17 cellular contexts compared by ENCODE assay signal in the genomic region with DNA sequence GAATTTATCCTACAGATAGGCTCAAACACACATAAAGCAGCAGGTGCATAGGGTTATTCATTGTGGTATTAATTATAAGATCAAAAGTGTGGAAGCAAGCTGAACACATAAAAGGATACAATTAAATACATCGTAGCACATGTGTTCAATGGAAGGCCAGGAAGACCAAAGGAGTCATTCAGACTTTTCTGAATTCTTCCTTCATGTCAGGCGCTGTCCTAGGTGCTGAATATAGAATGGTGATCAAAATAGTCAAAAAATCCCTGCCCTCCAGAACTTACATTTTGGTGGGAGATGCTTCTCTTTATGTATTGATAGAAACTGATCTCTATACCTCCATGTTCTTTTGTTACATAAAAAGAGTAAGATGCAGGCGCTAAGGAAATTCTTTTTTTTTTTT.
A peak's percentile ranks its signal among the peaks of the same experiment; 100 is the strongest.
DNase-seq lines count a peak whose midpoint lies in the region; ATAC-seq, FAIRE-seq and TF ChIP-seq lines count a peak whose summit lies in the region.
"Had no signal": no experiment of that assay in that cellular context is flagged by ENCODE, and none has a peak within 500 bp of the region (broad histone marks: within the 10 kb centered on the region; RNA-seq: fewer than 3 reads in every experiment).

No MANE protein-coding gene starts in this region.

- H3K9me2 ChIP-seq in SK-N-SH, result no peaks in the 10 kb centered on the region

- H4K20me1 ChIP-seq in SK-N-SH (ENCODE audit: insufficient read depth), result no peaks in the 10 kb centered on the region
- H4K20me1 ChIP-seq in K562 (replicated peaks; ENCODE audit: control insufficient read depth, insufficient read depth, low read length), result no peaks in the 10 kb centered on the region

- H3K9me3 Mint-ChIP-seq in nephron progenitor cell, result peaks cover under 1% of the 10 kb centered on the region
- no peaks in the 10 kb centered on the region for H3K9me3 Mint-ChIP-seq in activated naive CD4-positive, alpha-beta T cell treated with anti-CD3 and anti-CD28 coated beads for 36 hours

- no peak overlapping the region for H3K4me2 ChIP-seq in SK-N-SH
- H3K4me2 ChIP-seq in K562 (ENCODE audit: insufficient read depth, low read length), result no peak overlapping the region

- no peaks in the 10 kb centered on the region for H3K9me1 ChIP-seq in K562 (ENCODE audit: control insufficient read depth, insufficient read depth, low read length)

- CTCF ChIA-PET in SK-N-SH (lab: Yijun Ruan, JAX), result interaction anchor here (0.5 to 3.4 kb wide), 3 partner anchors 12 to 19 kb away, joined by 3 to 26 read pairs (median 3); no protein-coding TSS in a partner anchor
- CTCF ChIA-PET in K562 (lab: Yijun Ruan, JAX; ENCODE audit: low intra/inter-chr PET ratio), result no interaction called here
- CTCF ChIA-PET in activated naive CD4-positive, alpha-beta T cell treated with anti-CD3 and anti-CD28 coated beads for 36 hours (lab: Charles Lee), result no interaction called here

- no peaks in the 10 kb centered on the region for H3K36me3 Mint-ChIP-seq in nephron progenitor cell (ENCODE audit: low read depth)
- no peaks in the 10 kb centered on the region for H3K36me3 Mint-ChIP-seq in activated naive CD4-positive, alpha-beta T cell treated with anti-CD3 and anti-CD28 coated beads for 36 hours (ENCODE audit: low read depth)

- POLR2A ChIA-PET in SK-N-SH (lab: Yijun Ruan, JAX) (no interaction called here), K562 (lab: Yijun Ruan, JAX) (no interaction called here)

- H3K79me2 ChIP-seq in SK-N-SH (ENCODE audit: insufficient read depth), result no peaks in the 10 kb centered on the region
- no peaks in the 10 kb centered on the region for H3K79me2 ChIP-seq in K562 (ENCODE audit: control insufficient read depth, insufficient read depth, low read length)

- peak; percentile 63 for FAIRE-seq in K562 (lab: Jason Lieb, UNC)

- TF ChIP-seq EP300 in SK-N-SH (IDR thresholded peaks at IDR 0.05; ENCODE audit: borderline replicate concordance in 1 of 2, low read depth in 1 of 2, low read length in 1 of 2) (no peak), K562 (IDR thresholded peaks at IDR 0.05; ENCODE audit: low read length) (no peak)

- peaks cover 38% of the 10 kb centered on the region for H3K27me3 Mint-ChIP-seq in nephron progenitor cell (ENCODE audit: low read depth, poor library complexity)
- H3K27me3 Mint-ChIP-seq in activated naive CD4-positive, alpha-beta T cell treated with anti-CD3 and anti-CD28 coated beads for 36 hours (ENCODE audit: low read depth), result peaks cover 30% of the 10 kb centered on the region

- intact Hi-C loops in K562 (cut with micrococcal nuclease), result no loop called here
- intact Hi-C loops in activated naive CD4-positive, alpha-beta T cell treated with anti-CD3 and anti-CD28 coated beads for 36 hours (cut with micrococcal nuclease), result no loop called here

- no peak for TF ChIP-seq CTCF in SK-N-SH (IDR thresholded peaks at IDR 0.05)
- no peak for TF ChIP-seq CTCF in K562 (IDR thresholded peaks at IDR 0.05 in 2 of 3, conservative IDR thresholded peaks at IDR 0.05 in 1 of 3; ENCODE audit: insufficient read depth in 2 of 3, low read depth in 1 of 3, low read length in 3 of 3)
- TF ChIP-seq CTCF in nephron progenitor cell (IDR thresholded peaks at IDR 0.05), result no peak

- ATAC-seq in SK-N-SH treated with all-trans-retinoic acid at 6 μM for 48 hours (no peak), K562 (no peak)
- ATAC-seq: activated naive CD4-positive, alpha-beta T cell treated with anti-CD3 and anti-CD28 coated beads, Interleukin-2, amount 50 U/mL, for 72 hours had no signal

- no peaks in the 10 kb centered on the region for H3K36me3 ChIP-seq in SK-N-SH (replicated peaks in 1 of 2; ENCODE audit: control insufficient read depth in 1 of 2, insufficient read depth in 2 of 2, low read length in 1 of 2)
- no peaks in the 10 kb centered on the region for H3K36me3 ChIP-seq in K562 (ENCODE audit: control insufficient read depth, insufficient read depth, low read length)
- no peaks in the 10 kb centered on the region for H3K36me3 ChIP-seq in MG63

- no peak overlapping the region for H3K9ac ChIP-seq in SK-N-SH
- H3K9ac ChIP-seq in K562 (ENCODE audit: insufficient read depth in 1 of 2, low read depth in 2 of 2, low read length in 2 of 2), result no peak overlapping the region

- no peaks in the 10 kb centered on the region for H3K4me1 Mint-ChIP-seq in nephron progenitor cell
- H3K4me1 Mint-ChIP-seq in activated naive CD4-positive, alpha-beta T cell treated with anti-CD3 and anti-CD28 coated beads for 36 hours (ENCODE audit: low read depth), result no peaks in the 10 kb centered on the region

- H3K4me3 Mint-ChIP-seq in nephron progenitor cell, result no peak overlapping the region
- H3K4me3 Mint-ChIP-seq in activated naive CD4-positive, alpha-beta T cell treated with anti-CD3 and anti-CD28 coated beads for 36 hours, result no peak overlapping the region

- TF ChIP-seq RAD21 in SK-N-SH (IDR thresholded peaks at IDR 0.05; ENCODE audit: low read length), result no peak
- no peak for TF ChIP-seq RAD21 in K562 (CRISPR knock-in tag; conservative IDR thresholded peaks at IDR 0.05 in 1 of 2, IDR thresholded peaks at IDR 0.05 in 1 of 2)

- H2AFZ ChIP-seq in SK-N-SH (ENCODE audit: low read depth) (no peak overlapping the region), K562 (ENCODE audit: low read depth, low read length) (no peak overlapping the region)

- no TSS peak for BruUV-seq in K562 (replicated peaks; lab: Mats Ljungman, UMichigan)

- H3K27me3 ChIP-seq in SK-N-SH (ENCODE audit: insufficient read depth) (no peaks in the 10 kb centered on the region), K562 (ENCODE audit: control insufficient read depth in 2 of 2, insufficient read depth in 2 of 2, low read length in 2 of 2) (no peaks in the 10 kb centered on the region), MG63 (0 out of 2 replicates have a peak, but pooled peaks cover 4% of the 10 kb centered on the region)

- no peak overlapping the region for H3K4me3 ChIP-seq in SK-N-SH (ENCODE audit: low read depth in 2 of 2, low read length in 1 of 2)
- no peak overlapping the region for H3K4me3 ChIP-seq in K562
- no peak overlapping the region for H3K4me3 ChIP-seq in MG63

- no peak overlapping the region for H3K27ac Mint-ChIP-seq in nephron progenitor cell
- H3K27ac Mint-ChIP-seq in activated naive CD4-positive, alpha-beta T cell treated with anti-CD3 and anti-CD28 coated beads for 36 hours, result no peak overlapping the region
- H3K27ac Mint-ChIP-seq: activated naive CD4-positive, alpha-beta T cell treated with anti-CD3 and anti-CD28 coated beads, Interleukin-2, amount 50 U/mL, for 72 hours had no signal

- no peaks in the 10 kb centered on the region for H3K9me3 ChIP-seq in SK-N-SH
- no peaks in the 10 kb centered on the region for H3K9me3 ChIP-seq in K562 (replicated peaks; ENCODE audit: control insufficient read depth, insufficient read depth, low read depth, low read length)
- H3K9me3 ChIP-seq in MG63, result no peaks in the 10 kb centered on the region

- TF ChIP-seq POLR2A in K562 (conservative IDR thresholded peaks at IDR 0.05), result no peak

- in situ Hi-C loops in K562 (cut with MboI), result no loop called here

- H3K4me1 ChIP-seq in SK-N-SH (ENCODE audit: control insufficient read depth in 1 of 2, insufficient read depth in 2 of 2, low read depth in 1 of 2, low read length in 1 of 2) (no peaks in the 10 kb centered on the region), K562 (replicated peaks in 1 of 2; ENCODE audit: control insufficient read depth in 2 of 2, insufficient read depth in 2 of 2, low read length in 2 of 2) (no peaks in the 10 kb centered on the region)

- DNase-seq in SK-N-SH (no peak), Kasumi-1 (lab: John Stamatoyannopoulos, UW) (peak; percentile 1 to 10), K562 (ENCODE audit: extremely low read depth in 1 of 4, low spot score in 3 of 4) (peak; percentile 23 to 35 (median 28)), nephron progenitor cell (peak; percentile 43), MG63 (no peak), NCI-H446 (lab: John Stamatoyannopoulos, UW) (no peak)
- DNase-seq in activated naive CD4-positive, alpha-beta T cell treated with anti-CD3 and anti-CD28 coated beads for 36 hours, result no peak
- DNase-seq: activated CD8-positive, alpha-beta memory T cell treated with anti-CD3 and anti-CD28 coated beads, Interleukin-2, amount 50 U/mL, for 4 hours; central memory CD4-positive, alpha-beta T cell; COR-L47; glutamatergic neuron; kidney glomerular epithelial cell; NCI-H187 treated with DMSO at 0.1 percent for 48 hours; NCI-H748 treated with DMSO at 0.1 percent for 48 hours; SIG-M5 had no signal

- 51% methylated on average over 3 of the region's 3 CpGs for WGBS in SK-N-SH (ENCODE audit: low lambda C conversion rate)
- 0% methylated on average over 3 of the region's 3 CpGs for WGBS in K562 (ENCODE audit: insufficient coverage, low coverage, missing lambda C conversion rate)

- no peaks in the 10 kb centered on the region for H3F3A ChIP-seq in SK-N-SH (replicated peaks; ENCODE audit: insufficient read depth)

- no peak overlapping the region for H3K27ac ChIP-seq in SK-N-SH (ENCODE audit: low read depth in 2 of 2, low read length in 1 of 2)
- no peak overlapping the region for H3K27ac ChIP-seq in K562 (ENCODE audit: extremely low read depth, low read depth, low read length)

TF ChIP-seq in SK-N-SH, 30 proteins besides CTCF, POLR2A, EP300 and RAD21 (continues in another document):
- TF ChIP-seq TEAD4 (IDR thresholded peaks at IDR 0.05; ENCODE audit: borderline replicate concordance, insufficient read depth), result no peak
- no peak for TF ChIP-seq MXI1 (IDR thresholded peaks at IDR 0.05; ENCODE audit: low read depth, low read length)

TF ChIP-seq in SK-N-SH treated with all-trans-retinoic acid at 6 μM for 48 hours, 23 proteins besides CTCF, POLR2A, EP300 and RAD21 (continues in another document):
- no peak for TF ChIP-seq GLIS3 (CRISPR knock-in tag; IDR thresholded peaks at IDR 0.05)
- no peak for TF ChIP-seq TCF4 (CRISPR knock-in tag; IDR thresholded peaks at IDR 0.05; ENCODE audit: borderline replicate concordance)
- TF ChIP-seq PPARA (CRISPR knock-in tag; IDR thresholded peaks at IDR 0.05; ENCODE audit: borderline replicate concordance), result no peak
- TF ChIP-seq ZNF8 (CRISPR knock-in tag; IDR thresholded peaks at IDR 0.05), result no peak
- TF ChIP-seq OSR1 (CRISPR knock-in tag; IDR thresholded peaks at IDR 0.05), result no peak
- TF ChIP-seq ZFP30 (CRISPR knock-in tag; IDR thresholded peaks at IDR 0.05), result no peak

Comparison
In these comparisons a context has a peak if more than half of its experiments do, and no peak if none do; other contexts are left out.
1. DNase-seq: peak in Kasumi-1 (2 of 2), K562 (4 of 4) and nephron progenitor cell (single experiment); none in SK-N-SH (single experiment), MG63 (single experiment), activated naive CD4-positive, alpha-beta T cell treated with anti-CD3 and anti-CD28 coated beads for 36 hours (single experiment) and NCI-H446 (0 of 2).
2. Of the 27 proteins assayed by ChIP-seq in both K562 and SK-N-SH: peak only in K562: none; only in SK-N-SH: none; in both: REST; in neither: 26.